ENCODE assay signal across 19 cellular contexts in genomic region chr6:74690365-74690764, GRCh38.
"Had no signal": no experiment of that assay in that cellular context is flagged by ENCODE, and none has a peak within 500 bp of the region (broad histone marks: within the 10 kb centered on the region; RNA-seq: fewer than 3 reads in every experiment).

No MANE protein-coding gene starts in this region.

- H3K4me1 ChIP-seq: right lobe of liver, vagina had no signal

- H3K4me2 ChIP-seq: smooth muscle cell had no signal

- H3K27ac ChIP-seq: cardiac muscle cell, epithelial cell of prostate, neutrophil, right lobe of liver, thoracic aorta, vagina had no signal

- H3K4me3 ChIP-seq: cardiac muscle cell, right lobe of liver, smooth muscle cell, thoracic aorta, vagina had no signal

- DNase-seq: activated CD4-positive, alpha-beta T cell treated with anti-CD3 and anti-CD28 coated beads, Interleukin-2, amount 50 U/mL, for 48 hours; activated CD8-positive, alpha-beta memory T cell treated with anti-CD3 and anti-CD28 coated beads, Interleukin-2, amount 50 U/mL, for 48 hours; activated naive CD4-positive, alpha-beta T cell; activated naive CD8-positive, alpha-beta T cell treated with anti-CD3 and anti-CD28 coated beads for 36 hours; activated T-cell treated with anti-CD3 and anti-CD28 coated beads, Interleukin-2, amount 50 U/mL, for 4 hours; amniotic stem cell; islet precursor cell; left cardiac atrium; right lobe of liver; stimulated activated CD4-positive, alpha-beta T cell treated with anti-CD3 and anti-CD28 coated beads, Interleukin-15, amount 100 ng/mL, for 24 hours; stimulated activated naive B cell treated with anti-CD40 and anti-IgM and Interleukin-4, amounts not matched to agents 10 μg/mL and 1 μg/mL and 100 μg/mL, for 72 hours; T-helper 1 cell; T-helper 9 cell had no signal

- H3K9me3 ChIP-seq: neutrophil, right lobe of liver, thoracic aorta, vagina had no signal

- H3K36me3 ChIP-seq: cardiac muscle cell, neutrophil, right lobe of liver, thoracic aorta, vagina had no signal

- H3K27me3 ChIP-seq: cardiac muscle cell, neutrophil, right lobe of liver, vagina had no signal
